Comparison of ENCODE assay signal across 19 cellular contexts in genomic region chr13:23472189-23472588, GRCh38. TPM values are rescaled to one million over a fixed set of nuclear protein-coding genes. Genes with fewer than 3 reads are reported as not detected.
DNase-seq lines count a peak whose midpoint lies in the region; ATAC-seq and TF ChIP-seq lines count a peak whose summit lies in the region.
"Had no signal": no experiment of that assay in that cellular context is flagged by ENCODE, and none has a peak within 500 bp of the region (broad histone marks: within the 10 kb centered on the region; RNA-seq: fewer than 3 reads in every experiment).

No MANE protein-coding gene starts in this region.

- peaks cover 2% of the 10 kb centered on the region for H3K36me3 Mint-ChIP-seq in progenitor cell of endocrine pancreas (ENCODE audit: insufficient read depth)
- H3K36me3 Mint-ChIP-seq: CD14-positive monocyte; CD8-positive, alpha-beta T cell had no signal

- DNase-seq in HFF-Myc (ENCODE audit: extremely low read depth, low read depth) (no peak), amniotic epithelial cell (ENCODE audit: low read depth) (peak; percentile 33), fibroblast of pulmonary artery (ENCODE audit: low read depth) (peak; percentile 24), progenitor cell of endocrine pancreas (ENCODE audit: low spot score, unreplicated experiment) (no peak), NOMO-1 treated with dmso at 0.1 percent for 144 hours (lab: John Stamatoyannopoulos, UW; ENCODE audit: unreplicated experiment) (no peak), DMS53 (lab: John Stamatoyannopoulos, UW) (no peak)
- DNase-seq: ACHN; Calu3; CD8-positive, alpha-beta T cell; DND-41; EL; GOT3; H7 had no signal

- H3K4me3 ChIP-seq in HFF-Myc (replicated peaks; ENCODE audit: low read depth, low read length) (peak overlapping the region; percentile 43; the same call in 1 of the 2 replicates), fibroblast of pulmonary artery (replicated peaks; ENCODE audit: low read depth, low read length) (no peak overlapping the region)
- H3K4me3 ChIP-seq: BLaER1, GM12878 had no signal

- H3K9me3 Mint-ChIP-seq in progenitor cell of endocrine pancreas (ENCODE audit: low read depth), result peaks cover 6% of the 10 kb centered on the region
- H3K9me3 Mint-ChIP-seq: CD8-positive, alpha-beta T cell had no signal

- H3K4me3 Mint-ChIP-seq in progenitor cell of endocrine pancreas (ENCODE audit: low read depth), result no peak overlapping the region
- H3K4me3 Mint-ChIP-seq: CD14-positive monocyte; CD8-positive, alpha-beta T cell had no signal

- no peak for TF ChIP-seq CTCF in HFF-Myc (IDR thresholded peaks at IDR 0.05; ENCODE audit: low read depth, low read length, missing control alignments)
- no peak for TF ChIP-seq CTCF in fibroblast of pulmonary artery (IDR thresholded peaks at IDR 0.05; ENCODE audit: low read length, missing control alignments)
- TF ChIP-seq CTCF in progenitor cell of endocrine pancreas (IDR thresholded peaks at IDR 0.05; ENCODE audit: unreplicated experiment), result no peak

- peak overlapping the region; percentile 56 for H3K27ac Mint-ChIP-seq in progenitor cell of endocrine pancreas
- H3K27ac Mint-ChIP-seq: CD8-positive, alpha-beta T cell had no signal

- H3K27me3 Mint-ChIP-seq in progenitor cell of endocrine pancreas, result peaks cover 12% of the 10 kb centered on the region

- H3K4me1 Mint-ChIP-seq in progenitor cell of endocrine pancreas (ENCODE audit: low read depth), result peaks cover 30% of the 10 kb centered on the region

- ATAC-seq in esophagus mucosa (no peak), HG02678 (IDR thresholded peaks at IDR 0.05; ENCODE audit: unreplicated experiment) (no peak)
- ATAC-seq: CD8-positive, alpha-beta T cell; GM12878; HCT116 had no signal

RNA-seq across cellular contexts. Expression of gene SACS, which starts 38.7 kb away (rescaled TPM):
- total RNA-seq in progenitor cell of endocrine pancreas, result 7.1 and 9.3 TPM in 2 replicates
- total RNA-seq in esophagus mucosa, result 6.7 TPM

Comparison
In these comparisons a context has a peak if more than half of its experiments do, and no peak if none do; other contexts are left out.
1. DNase-seq: peak in amniotic epithelial cell (single experiment) and fibroblast of pulmonary artery (single experiment); none in HFF-Myc (single experiment), progenitor cell of endocrine pancreas (single experiment), NOMO-1 treated with dmso at 0.1 percent for 144 hours (single experiment) and DMS53 (single experiment).